In genomic region chr2:181058378-181059269, GRCh38 we compare ENCODE assay signal across 9 cellular contexts.
DNase-seq lines count a peak whose midpoint lies in the region; ATAC-seq, FAIRE-seq and TF ChIP-seq lines count a peak whose summit lies in the region.
"Had no signal": no experiment of that assay in that cellular context is flagged by ENCODE, and none has a peak within 500 bp of the region (broad histone marks: within the 10 kb centered on the region; RNA-seq: fewer than 3 reads in every experiment).

No MANE protein-coding gene starts in this region.

- DNase-seq in CD14-positive monocyte (ENCODE audit: low spot score) = no peak
- DNase-seq in SJSA1 (ENCODE audit: low read depth in 1 of 2, low spot score in 2 of 2) = peak; percentile 40 to 43
- peak; percentile 45 for DNase-seq in neural progenitor cell (ENCODE audit: low spot score)
- DNase-seq in DMS79 (lab: John Stamatoyannopoulos, UW) = no peak
- no peak for DNase-seq in putamen (ENCODE audit: low spot score)

- H3K27me3 Mint-ChIP-seq in CD14-positive monocyte (ENCODE audit: low read depth in 3 of 3) = no peaks in the 10 kb centered on the region
- H3K27me3 Mint-ChIP-seq in neural progenitor cell (ENCODE audit: insufficient read depth, low read depth) = no peaks in the 10 kb centered on the region

- intact Hi-C loops in CD14-positive monocyte (cut with micrococcal nuclease) = loop anchor here (5.0 to 10.0 kb wide), 2 partner anchors 931 to 934 kb away; no protein-coding TSS in a partner anchor

- peaks cover 11% of the 10 kb centered on the region for H4K20me1 ChIP-seq in neural progenitor cell (ENCODE audit: low read depth)

- H3K4me3 ChIP-seq in SJSA1 (no peak overlapping the region), neural progenitor cell (no peak overlapping the region)

- H3K9me3 Mint-ChIP-seq in CD14-positive monocyte = no peaks in the 10 kb centered on the region
- H3K9me3 Mint-ChIP-seq in neural progenitor cell = peaks cover 16% of the 10 kb centered on the region
- H3K9me3 Mint-ChIP-seq: T-helper 1 cell treated with Interleukin-12 subunit alpha and Interleukin-12 subunit beta and Interleukin-4 antibody, amounts not matched to agents 30 μg/mL and 1 μg/mL, for 36 hours had no signal

- peaks cover 35% of the 10 kb centered on the region for H3K79me2 ChIP-seq in neural progenitor cell (ENCODE audit: low read depth)

- H3K4me1 ChIP-seq in SJSA1 (replicated peaks) (no peaks in the 10 kb centered on the region), neural progenitor cell (no peaks in the 10 kb centered on the region)

- H3K4me3 Mint-ChIP-seq in CD14-positive monocyte (no peak overlapping the region), neural progenitor cell (no peak overlapping the region)
- H3K4me3 Mint-ChIP-seq: T-helper 1 cell treated with Interleukin-12 subunit alpha and Interleukin-12 subunit beta and Interleukin-4 antibody, amounts not matched to agents 30 μg/mL and 1 μg/mL, for 36 hours had no signal

- FAIRE-seq in colon (lab: Jason Lieb, UNC) = peak; percentile 21

- H3K27me3 ChIP-seq in SJSA1 (replicated peaks) (no peaks in the 10 kb centered on the region), neural progenitor cell (no peaks in the 10 kb centered on the region)

- H3K27ac Mint-ChIP-seq in CD14-positive monocyte (no peak overlapping the region), neural progenitor cell (no peak overlapping the region)
- H3K27ac Mint-ChIP-seq: T-helper 1 cell treated with Interleukin-12 subunit alpha and Interleukin-12 subunit beta and Interleukin-4 antibody, amounts not matched to agents 30 μg/mL and 1 μg/mL, for 36 hours had no signal

- H3K4me1 Mint-ChIP-seq in CD14-positive monocyte (peaks cover 4% of the 10 kb centered on the region), neural progenitor cell (no peaks in the 10 kb centered on the region)

- peak; percentile 83 for TF ChIP-seq CTCF in CD14-positive monocyte (IDR thresholded peaks at IDR 0.05)
- TF ChIP-seq CTCF in neural progenitor cell (IDR thresholded peaks at IDR 0.05) = peak; percentile 94

- ATAC-seq in GM18511 (IDR thresholded peaks at IDR 0.05; ENCODE audit: unreplicated experiment) (peak; percentile 69), HG03378 (IDR thresholded peaks at IDR 0.05; ENCODE audit: unreplicated experiment) (peak; percentile 73)

- peaks cover 13 to 20% of the 10 kb centered on the region in 2 donors for H3K36me3 Mint-ChIP-seq in CD14-positive monocyte
- H3K36me3 Mint-ChIP-seq in neural progenitor cell = peaks cover 43% of the 10 kb centered on the region

- no peak overlapping the region for H3K9ac ChIP-seq in neural progenitor cell

- H3K36me3 ChIP-seq in SJSA1 (peaks cover 13% of the 10 kb centered on the region), neural progenitor cell (no peaks in the 10 kb centered on the region)

- H3K9me3 ChIP-seq in SJSA1 (replicated peaks) (no peaks in the 10 kb centered on the region), neural progenitor cell (ENCODE audit: low read depth) (no peaks in the 10 kb centered on the region)

- H3K27ac ChIP-seq in SJSA1 (no peak overlapping the region), neural progenitor cell (no peak overlapping the region)

- H3K4me2 ChIP-seq in neural progenitor cell = no peak overlapping the region

- H3F3A ChIP-seq in neural progenitor cell (ENCODE audit: low read depth) = peaks cover 3% of the 10 kb centered on the region

- H2AFZ ChIP-seq in neural progenitor cell (replicated peaks) = no peak overlapping the region

Comparison
In these comparisons a context has a peak if more than half of its experiments do, and no peak if none do; other contexts are left out.
1. DNase-seq: peak in SJSA1 (2 of 2) and neural progenitor cell (single experiment); none in CD14-positive monocyte (single experiment), DMS79 (single experiment) and putamen (single experiment).